Comparison of ENCODE assay signal across 12 cellular contexts in the genomic region with DNA sequence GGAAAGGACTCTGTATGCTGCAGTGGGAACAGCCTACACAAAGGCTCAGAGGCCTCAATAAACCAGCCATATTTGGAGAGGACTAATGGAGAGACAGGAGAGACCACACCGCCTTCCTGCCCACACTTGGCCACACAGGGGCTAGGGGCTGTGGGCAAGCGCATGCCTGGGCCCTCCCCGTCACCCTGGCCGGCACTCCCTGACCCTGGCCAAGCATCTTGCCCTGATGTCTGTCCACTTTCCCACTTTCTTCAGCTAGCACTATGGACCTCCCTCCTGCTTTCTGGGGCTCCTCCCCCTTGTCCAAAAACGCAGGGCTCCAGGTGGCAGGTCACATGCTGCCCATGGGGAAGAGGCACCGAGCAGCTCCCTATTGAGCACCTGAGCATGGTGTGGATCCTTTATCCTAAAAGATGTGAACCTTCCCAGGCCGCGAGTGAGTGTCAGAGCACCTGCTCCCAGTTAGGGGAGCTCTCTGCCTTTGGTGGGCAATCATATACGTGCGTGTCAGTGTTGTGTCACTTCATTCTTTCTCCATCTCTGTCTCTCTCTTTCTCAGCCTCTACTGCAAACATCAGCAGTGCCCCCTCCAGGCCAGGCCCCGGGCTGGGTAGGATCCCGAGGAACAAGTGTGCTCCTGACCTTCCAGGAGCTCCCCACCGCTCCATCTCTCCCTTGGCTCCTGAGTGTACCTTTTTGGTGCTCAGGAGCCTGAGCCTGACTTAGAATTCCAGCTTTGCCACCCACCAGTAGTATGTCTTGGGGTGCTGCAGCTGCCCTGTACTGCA.
DNase-seq lines count a peak whose midpoint lies in the region; ATAC-seq and TF ChIP-seq lines count a peak whose summit lies in the region.
"Had no signal": no experiment of that assay in that cellular context is flagged by ENCODE, and none has a peak within 500 bp of the region (broad histone marks: within the 10 kb centered on the region; RNA-seq: fewer than 3 reads in every experiment).

No MANE protein-coding gene starts in this region.

- POLR2A ChIA-PET in GM10248 (lab: Yijun Ruan, JAX): no interaction called here

- no peak for TF ChIP-seq EP300 in esophagus muscularis mucosa (IDR thresholded peaks at IDR 0.05)

- H3K9me3 ChIP-seq in esophagus muscularis mucosa (no peaks in the 10 kb centered on the region), subcutaneous abdominal adipose tissue (ENCODE audit: control insufficient read depth in 5 of 5, low read length in 5 of 5) (no peaks in the 10 kb centered on the region)

- H3K4me3 ChIP-seq in NB4 (ENCODE audit: low read depth, low read length) (no peak overlapping the region), esophagus muscularis mucosa (no peak overlapping the region), subcutaneous abdominal adipose tissue (ENCODE audit: low read depth in 1 of 5, low read length in 5 of 5) (no peak overlapping the region)

- no peaks in the 10 kb centered on the region for H3K27me3 ChIP-seq in esophagus muscularis mucosa
- no peaks in the 10 kb centered on the region for H3K27me3 ChIP-seq in subcutaneous abdominal adipose tissue (ENCODE audit: control insufficient read depth in 5 of 5, insufficient read depth in 4 of 5, low read length in 5 of 5)

- peaks cover 99 to 100% (median 100%) of the 10 kb centered on the region in 4 donors for H3K4me1 ChIP-seq in esophagus muscularis mucosa
- peaks cover 39 to 99% (median 95%) of the 10 kb centered on the region in 5 donors for H3K4me1 ChIP-seq in subcutaneous abdominal adipose tissue (ENCODE audit: control insufficient read depth in 5 of 5, insufficient read depth in 5 of 5, low read length in 5 of 5)

- no peak for ATAC-seq in GM21381 (IDR thresholded peaks at IDR 0.05; ENCODE audit: unreplicated experiment)
- no peak for ATAC-seq in HG02588 (IDR thresholded peaks at IDR 0.05; ENCODE audit: unreplicated experiment)

- intact Hi-C loops in esophagus muscularis mucosa (cut with DNase I): no loop called here

- DNase-seq in GM10248 (ENCODE audit: extremely low spot score) (no peak), NB4 (ENCODE audit: low read depth) (peak; percentile 43), esophagus muscularis mucosa (ENCODE audit: extremely low spot score) (no peak), NCI-H748 (lab: John Stamatoyannopoulos, UW; ENCODE audit: unreplicated experiment) (no peak)
- DNase-seq: activated naive CD4-positive, alpha-beta T cell treated with Interleukin-2 at 50 U/mL for 16 hours; NCI-H2171; occipital lobe; SHP77 treated with DMSO at 0.1 percent for 48 hours; stimulated activated CD4-positive, alpha-beta T cell treated with anti-CD3 and anti-CD28 coated beads, Interleukin-4, amount 100 ng/mL, for 1 hour had no signal

- H3K27ac ChIP-seq in esophagus muscularis mucosa (replicated peaks in 1 of 4) (peak overlapping the region; percentile 56 to 90 (median 84)), subcutaneous abdominal adipose tissue (ENCODE audit: low read depth, low read length) (peak overlapping the region; percentile 64)

- peak; percentile 35 for TF ChIP-seq CTCF in GM10248 (IDR thresholded peaks at IDR 0.05; ENCODE audit: control extremely low read depth, extremely low read depth, low read depth, missing control alignments)
- peak; percentile 20 for TF ChIP-seq CTCF in NB4 (IDR thresholded peaks at IDR 0.05; ENCODE audit: low read depth, low read length)
- no peak for TF ChIP-seq CTCF in esophagus muscularis mucosa (IDR thresholded peaks at IDR 0.05)

- 74% methylated on average over 12 of the region's 13 CpGs for WGBS in esophagus muscularis mucosa

- TF ChIP-seq POLR2A in NB4 (IDR thresholded peaks at IDR 0.05; ENCODE audit: extremely low read depth, insufficient read length): no peak
- TF ChIP-seq POLR2A in esophagus muscularis mucosa (IDR thresholded peaks at IDR 0.05; ENCODE audit: low read depth): no peak

- H3K36me3 ChIP-seq in esophagus muscularis mucosa (peaks cover 0 to 46% (median 32%) of the 10 kb centered on the region in 4 donors), subcutaneous abdominal adipose tissue (ENCODE audit: control insufficient read depth in 5 of 5, insufficient read depth in 5 of 5, low read length in 5 of 5) (peaks cover 0 to 50% (median 34%) of the 10 kb centered on the region in 5 donors)

- CTCF ChIA-PET in GM10248 (lab: Yijun Ruan, JAX): interaction anchor here (1.0 to 1.5 kb wide), 3 partner anchors 45 to 168 kb away, joined by 3 to 4 read pairs (median 3); no protein-coding TSS in a partner anchor

- H3K9ac ChIP-seq in subcutaneous abdominal adipose tissue (ENCODE audit: low read length in 5 of 5): peak overlapping the region in 1 of 5 donors; percentile 2

Comparison
In these comparisons a context has a peak if more than half of its experiments do, and no peak if none do; other contexts are left out.
1. CTCF ChIP-seq: peak in GM10248 (single experiment) and NB4 (single experiment); none in esophagus muscularis mucosa (0 of 3).